21 cellular contexts compared by ENCODE assay signal in the genomic region with DNA sequence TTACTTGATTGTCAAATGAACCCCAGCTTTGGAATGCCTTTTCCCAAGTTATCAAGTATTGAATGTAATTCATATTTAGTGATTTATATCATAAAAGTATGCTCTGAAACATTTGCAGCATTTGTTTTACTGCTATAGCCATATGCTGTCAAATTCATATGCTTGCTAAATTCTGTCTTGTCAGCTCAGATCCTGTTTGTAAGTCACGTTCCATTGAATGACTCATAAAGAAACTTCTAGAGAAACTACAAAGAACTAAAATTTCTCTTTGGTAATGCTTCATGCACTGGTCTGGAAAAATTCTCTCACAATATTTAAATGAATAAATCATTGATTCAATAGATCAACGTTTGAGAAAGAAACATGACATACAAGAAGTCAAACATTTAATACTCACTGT.
DNase-seq lines count a peak whose midpoint lies in the region; ATAC-seq and TF ChIP-seq lines count a peak whose summit lies in the region.
"Had no signal": no experiment of that assay in that cellular context is flagged by ENCODE, and none has a peak within 500 bp of the region (broad histone marks: within the 10 kb centered on the region; RNA-seq: fewer than 3 reads in every experiment).

No MANE protein-coding gene starts in this region.

- peak overlapping the region; percentile 21; the same call in 1 of the 2 replicates for H3K27ac ChIP-seq in OCI-LY3 (ENCODE audit: low read length)
- H3K27ac ChIP-seq: KMS-11, Peyer's patch had no signal

- H3K27me3 ChIP-seq in OCI-LY3 (ENCODE audit: low read depth, low read length), result no peaks in the 10 kb centered on the region
- H3K27me3 ChIP-seq: Peyer's patch had no signal

- no peaks in the 10 kb centered on the region for H4K20me1 ChIP-seq in OCI-LY3 (ENCODE audit: insufficient read depth, low read length)

- no peak overlapping the region for H2AFZ ChIP-seq in OCI-LY3 (ENCODE audit: low read depth, low read length)

- DNase-seq in AG08396 (ENCODE audit: low spot score), result peak; percentile 8
- DNase-seq in epithelial cell of esophagus (ENCODE audit: low read depth), result peak; percentile 33
- no peak for DNase-seq in activated T-cell treated with anti-CD3 and anti-CD28 coated beads for 4 hours
- DNase-seq in H4 (ENCODE audit: low spot score), result no peak
- DNase-seq in activated CD8-positive, alpha-beta memory T cell treated with anti-CD3 and anti-CD28 coated beads for 24 hours, result no peak
- DNase-seq: 8988T; CD8-positive, alpha-beta T cell; DMS79; H7; NCI-H1048; NCI-H1436 treated with DMSO at 0.1 percent for 48 hours; NCI-H2081; NCI-H510A treated with DMSO at 0.1 percent for 48 hours; NCI-H82; Peyer's patch; Right ventricle myocardium superior had no signal

- H3K9me3 ChIP-seq in OCI-LY3 (ENCODE audit: insufficient read depth, low read length), result no peaks in the 10 kb centered on the region
- H3K9me3 ChIP-seq: Peyer's patch had no signal

- no peak overlapping the region for H3K4me3 ChIP-seq in OCI-LY3 (ENCODE audit: low read length)
- no peak overlapping the region for H3K4me3 ChIP-seq in epithelial cell of esophagus (ENCODE audit: low read length)
- H3K4me3 ChIP-seq: Peyer's patch had no signal

- H3K36me3 ChIP-seq in OCI-LY3 (replicated peaks; ENCODE audit: low read depth, low read length), result no peaks in the 10 kb centered on the region
- H3K36me3 ChIP-seq: Peyer's patch had no signal

- TF ChIP-seq CTCF in OCI-LY3 (IDR thresholded peaks at IDR 0.05; ENCODE audit: low read depth, low read length), result no peak
- no peak for TF ChIP-seq CTCF in epithelial cell of esophagus (IDR thresholded peaks at IDR 0.05; ENCODE audit: insufficient read depth, low read depth, low read length, missing control alignments)

- peak overlapping the region; percentile 47 for H3K4me2 ChIP-seq in OCI-LY3 (ENCODE audit: low read length)
- H3K4me2 ChIP-seq: KMS-11 had no signal

- peaks cover 27% of the 10 kb centered on the region for H3K4me1 ChIP-seq in OCI-LY3 (ENCODE audit: low read length)
- H3K4me1 ChIP-seq: Peyer's patch had no signal

- ATAC-seq in GM21360 (IDR thresholded peaks at IDR 0.05; ENCODE audit: unreplicated experiment) (peak; percentile 67), HG03039 (IDR thresholded peaks at IDR 0.05; ENCODE audit: unreplicated experiment) (no peak)
- ATAC-seq: CD8-positive, alpha-beta T cell; HepG2 had no signal

- no peak overlapping the region for H3K9ac ChIP-seq in OCI-LY3 (ENCODE audit: low read length)
- H3K9ac ChIP-seq: KMS-11 had no signal

- H3K79me2 ChIP-seq in OCI-LY3 (ENCODE audit: low read length), result no peaks in the 10 kb centered on the region

Comparison
In these comparisons a context has a peak if more than half of its experiments do, and no peak if none do; other contexts are left out.
1. DNase-seq: peak in AG08396 (single experiment) and epithelial cell of esophagus (single experiment); none in activated T-cell treated with anti-CD3 and anti-CD28 coated beads for 4 hours (single experiment), H4 (single experiment) and activated CD8-positive, alpha-beta memory T cell treated with anti-CD3 and anti-CD28 coated beads for 24 hours (single experiment).